ENCODE assay signal across 1 cellular context in genomic region chr6:130385059-130385695, GRCh38.
TF ChIP-seq lines count a peak whose summit lies in the region.

No MANE protein-coding gene starts in this region.

TF ChIP-seq in HepG2, 621 proteins besides CTCF, POLR2A, EP300 and RAD21:
- peak; percentile 71 for TF ChIP-seq ATF7 (IDR thresholded peaks at IDR 0.05)
- TF ChIP-seq ATF7 (CRISPR knock-in tag; IDR thresholded peaks at IDR 0.05), result no peak
- TF ChIP-seq ZNF383 (CRISPR knock-in tag; IDR thresholded peaks at IDR 0.05; ENCODE audit: borderline replicate concordance), result no peak
- TF ChIP-seq CREB1 (IDR thresholded peaks at IDR 0.05), result peak; percentile 72
- TF ChIP-seq CREB1 (CRISPR knock-in tag; IDR thresholded peaks at IDR 0.05), result no peak
- TF ChIP-seq HCFC1 (IDR thresholded peaks at IDR 0.05; ENCODE audit: low read depth, low read length), result no peak
- no peak for TF ChIP-seq FLYWCH1 (CRISPR knock-in tag; IDR thresholded peaks at IDR 0.05)
TF ChIP-seq in HepG2: peak in this region for 2.
